In genomic region chr16:23310217-23310616, GRCh38 we compare ENCODE assay signal across 24 cellular contexts. TPM values are rescaled to one million over a fixed set of nuclear protein-coding genes. Genes with fewer than 3 reads are reported as not detected.
DNase-seq lines count a peak whose midpoint lies in the region; ATAC-seq and TF ChIP-seq lines count a peak whose summit lies in the region.
"Had no signal": no experiment of that assay in that cellular context is flagged by ENCODE, and none has a peak within 500 bp of the region (broad histone marks: within the 10 kb centered on the region; RNA-seq: fewer than 3 reads in every experiment).

No MANE protein-coding gene starts in this region.

- H3K27me3 ChIP-seq in BJ (ENCODE audit: control insufficient read depth, insufficient read depth, low read length) (no peaks in the 10 kb centered on the region), PC-3 (ENCODE audit: low read length) (no peaks in the 10 kb centered on the region), esophagus muscularis mucosa (no peaks in the 10 kb centered on the region)
- H3K27me3 ChIP-seq: BE2C had no signal

- CTCF ChIA-PET in BJ (lab: Yijun Ruan, JAX) (no interaction called here), PC-3 (lab: Charles Lee) (interaction anchor here (0.7 kb wide), 1 partner anchor 114 kb away, joined by 8 read pairs; no protein-coding TSS in a partner anchor)

- no peak overlapping the region for H3K4me2 ChIP-seq in PC-3 (ENCODE audit: low read length)
- H3K4me2 ChIP-seq: A549 had no signal

- ATAC-seq in PC-3 (peak; percentile 46), mucosa of descending colon (peak; percentile 78)
- ATAC-seq: A549, GM12878, HCT116 had no signal

- H3K4me1 ChIP-seq in PC-3 (ENCODE audit: insufficient read depth, low read length) (no peaks in the 10 kb centered on the region), mucosa of descending colon (ENCODE audit: low read depth) (peaks cover 11% of the 10 kb centered on the region), esophagus muscularis mucosa (no peaks in the 10 kb centered on the region)
- H3K4me1 ChIP-seq: A549, BE2C had no signal

- TF ChIP-seq POLR2A in esophagus muscularis mucosa (IDR thresholded peaks at IDR 0.05; ENCODE audit: low read depth) = no peak

- H3K27ac ChIP-seq in PC-3 (ENCODE audit: low read length) = no peak overlapping the region
- H3K27ac ChIP-seq in esophagus muscularis mucosa (replicated peaks in 1 of 4) = no peak overlapping the region
- H3K27ac ChIP-seq: A549, GM23248 had no signal

- no peaks in the 10 kb centered on the region for H3K36me3 ChIP-seq in BJ (ENCODE audit: control insufficient read depth, insufficient read depth, low read length)
- H3K36me3 ChIP-seq in PC-3 (ENCODE audit: low read depth, low read length) = no peaks in the 10 kb centered on the region
- H3K36me3 ChIP-seq in mucosa of descending colon (ENCODE audit: low read depth) = no peaks in the 10 kb centered on the region
- no peaks in the 10 kb centered on the region for H3K36me3 ChIP-seq in esophagus muscularis mucosa
- H3K36me3 ChIP-seq: BE2C had no signal

- no TSS peak for BruUV-seq in PC-3 (replicated peaks; lab: Mats Ljungman, UMichigan)

- no peak overlapping the region for H2AFZ ChIP-seq in PC-3 (ENCODE audit: low read length)
- H2AFZ ChIP-seq: GM23248 had no signal

- POLR2A ChIA-PET in BJ (lab: Charles Lee) (no interaction called here), PC-3 (lab: Charles Lee; ENCODE audit: unreplicated experiment) (interaction anchor here (0.6 to 0.7 kb wide), 2 partner anchors 9 to 10 kb away, joined by 9 to 27 read pairs; no protein-coding TSS in a partner anchor)

- TF ChIP-seq EP300 in esophagus muscularis mucosa (IDR thresholded peaks at IDR 0.05) = no peak

- no peaks in the 10 kb centered on the region for H4K20me1 ChIP-seq in PC-3 (ENCODE audit: low read length)

- TF ChIP-seq CTCF in BJ (IDR thresholded peaks at IDR 0.05; ENCODE audit: insufficient read depth, low read depth, low read length) = no peak
- no peak for TF ChIP-seq CTCF in PC-3 (conservative IDR thresholded peaks at IDR 0.05; ENCODE audit: low read depth, low read length)
- TF ChIP-seq CTCF in mucosa of descending colon (IDR thresholded peaks at IDR 0.05) = no peak
- no peak for TF ChIP-seq CTCF in esophagus muscularis mucosa (IDR thresholded peaks at IDR 0.05)

- H3K9me3 ChIP-seq in PC-3 (ENCODE audit: low read length) (no peaks in the 10 kb centered on the region), mucosa of descending colon (no peaks in the 10 kb centered on the region), esophagus muscularis mucosa (peaks cover 0 to 7% (median 3%) of the 10 kb centered on the region in 4 donors)
- H3K9me3 ChIP-seq: A549, BE2C had no signal

- intact Hi-C loops in PC-3 (cut with micrococcal nuclease) (loop anchor here (10.0 kb wide), 1 partner anchor 55 kb away; no protein-coding TSS in a partner anchor), mucosa of descending colon (cut with DNase I, micrococcal nuclease) (no loop called here), esophagus muscularis mucosa (cut with DNase I) (no loop called here)

- H3K4me3 ChIP-seq in BJ (ENCODE audit: low read depth, low read length) (no peak overlapping the region), PC-3 (ENCODE audit: low read length) (no peak overlapping the region), mucosa of descending colon (no peak overlapping the region), esophagus muscularis mucosa (no peak overlapping the region)
- H3K4me3 ChIP-seq: A549, GM12878, GM23248 had no signal

- DNase-seq in BJ (ENCODE audit: low read depth) (peak; percentile 0), HCEC 1CT (peak; percentile 34), PC-3 (peak; percentile 37), mucosa of descending colon (peak in 1 of 3 donors; percentile 21), HuH-7 (ENCODE audit: low spot score) (no peak), esophagus muscularis mucosa (ENCODE audit: extremely low spot score) (no peak), SHP77 (lab: John Stamatoyannopoulos, UW) (no peak)
- DNase-seq: 8988T; ACHN; AML-193; BE2C; C1 segment of cervical spinal cord; Calu3; CD4-positive, alpha-beta memory T cell; COR-L47; DMS53; DMS79 treated with DMSO at 0.1 percent for 48 hours; GDM1; GM23248; H7 had no signal

- H3F3A ChIP-seq in PC-3 (ENCODE audit: low read length, unreplicated experiment) = no peaks in the 10 kb centered on the region

- no peaks in the 10 kb centered on the region for H3K9me2 ChIP-seq in PC-3 (replicated peaks; ENCODE audit: low read length)

- no peaks in the 10 kb centered on the region for H3K79me2 ChIP-seq in PC-3 (ENCODE audit: low read length)

- H3K9ac ChIP-seq in PC-3 (ENCODE audit: low read length) = no peak overlapping the region
- H3K9ac ChIP-seq: GM23248 had no signal

RNA-seq across cellular contexts. Expression of gene SCNN1B, which starts 8.1 kb away (rescaled TPM):
- polyA plus RNA-seq in BJ (2011; rRNA removed) = not detected in 2 replicates
- not detected in 2 replicates for polyA minus RNA-seq in BJ (2011; rRNA and poly(A)+ RNA removed)
- total RNA-seq in PC-3 (2014; rRNA removed) (2.9 and 4.1 TPM in 2 replicates), mucosa of descending colon (100 to 1,000 TPM; 164 to 452 (median 204) TPM), esophagus muscularis mucosa (1 to 10 TPM; 1.2 to 4.2 (median 4.0) TPM)
- total RNA-seq: Calu3; CD4-positive, alpha-beta memory T cell; Daoy; GM23248 had no signal
- polyA plus RNA-seq: CD4-positive, alpha-beta memory T cell; GM23248 had no signal

Comparison
In these comparisons a context has a peak if more than half of its experiments do, and no peak if none do; other contexts are left out.
1. DNase-seq: peak in BJ (single experiment), HCEC 1CT (single experiment) and PC-3 (single experiment); none in HuH-7 (single experiment), esophagus muscularis mucosa (single experiment) and SHP77 (0 of 2).
2. RNA of gene SCNN1B, which starts 8.1 kb away (total RNA-seq): 164 to 452 TPM in mucosa of descending colon; 2.9 to 4.1 TPM in PC-3 and 1.2 to 4.2 TPM in esophagus muscularis mucosa; every median in the first group is over 10 times any median in the second.